2 cellular contexts compared by ENCODE assay signal in genomic region chr1:19764848-19765247, GRCh38.
TF ChIP-seq lines count a peak whose summit lies in the region.

No MANE protein-coding gene starts in this region.

TF ChIP-seq in IMR-90, 13 proteins besides CTCF, POLR2A, EP300 and RAD21:
- TF ChIP-seq SMC3 (IDR thresholded peaks at IDR 0.05; ENCODE audit: low read depth, low read length), result no peak
- TF ChIP-seq CEBPB (IDR thresholded peaks at IDR 0.05; ENCODE audit: low read depth, low read length), result no peak
- TF ChIP-seq CHD1 (IDR thresholded peaks at IDR 0.05; ENCODE audit: low read depth, low read length), result no peak
- no peak for TF ChIP-seq FOS (IDR thresholded peaks at IDR 0.05; ENCODE audit: low read depth, low read length)
- TF ChIP-seq, protein P1, sequence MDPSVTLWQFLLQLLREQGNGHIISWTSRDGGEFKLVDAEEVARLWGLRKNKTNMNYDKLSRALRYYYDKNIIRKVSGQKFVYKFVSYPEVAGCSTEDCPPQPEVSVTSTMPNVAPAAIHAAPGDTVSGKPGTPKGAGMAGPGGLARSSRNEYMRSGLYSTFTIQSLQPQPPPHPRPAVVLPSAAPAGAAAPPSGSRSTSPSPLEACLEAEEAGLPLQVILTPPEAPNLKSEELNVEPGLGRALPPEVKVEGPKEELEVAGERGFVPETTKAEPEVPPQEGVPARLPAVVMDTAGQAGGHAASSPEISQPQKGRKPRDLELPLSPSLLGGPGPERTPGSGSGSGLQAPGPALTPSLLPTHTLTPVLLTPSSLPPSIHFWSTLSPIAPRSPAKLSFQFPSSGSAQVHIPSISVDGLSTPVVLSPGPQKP (IDR thresholded peaks at IDR 0.05; ENCODE audit: borderline replicate concordance, low read depth, low read length), result no peak
- TF ChIP-seq RFX5 (IDR thresholded peaks at IDR 0.05; ENCODE audit: low read depth, low read length), result no peak

TF ChIP-seq in GM12878, 131 proteins besides CTCF, POLR2A, EP300 and RAD21:
- peak; percentile 11; the same call in 1 of the 2 replicates for TF ChIP-seq RUNX3 (IDR thresholded peaks at IDR 0.05; ENCODE audit: low read length)
- TF ChIP-seq, protein P2, sequence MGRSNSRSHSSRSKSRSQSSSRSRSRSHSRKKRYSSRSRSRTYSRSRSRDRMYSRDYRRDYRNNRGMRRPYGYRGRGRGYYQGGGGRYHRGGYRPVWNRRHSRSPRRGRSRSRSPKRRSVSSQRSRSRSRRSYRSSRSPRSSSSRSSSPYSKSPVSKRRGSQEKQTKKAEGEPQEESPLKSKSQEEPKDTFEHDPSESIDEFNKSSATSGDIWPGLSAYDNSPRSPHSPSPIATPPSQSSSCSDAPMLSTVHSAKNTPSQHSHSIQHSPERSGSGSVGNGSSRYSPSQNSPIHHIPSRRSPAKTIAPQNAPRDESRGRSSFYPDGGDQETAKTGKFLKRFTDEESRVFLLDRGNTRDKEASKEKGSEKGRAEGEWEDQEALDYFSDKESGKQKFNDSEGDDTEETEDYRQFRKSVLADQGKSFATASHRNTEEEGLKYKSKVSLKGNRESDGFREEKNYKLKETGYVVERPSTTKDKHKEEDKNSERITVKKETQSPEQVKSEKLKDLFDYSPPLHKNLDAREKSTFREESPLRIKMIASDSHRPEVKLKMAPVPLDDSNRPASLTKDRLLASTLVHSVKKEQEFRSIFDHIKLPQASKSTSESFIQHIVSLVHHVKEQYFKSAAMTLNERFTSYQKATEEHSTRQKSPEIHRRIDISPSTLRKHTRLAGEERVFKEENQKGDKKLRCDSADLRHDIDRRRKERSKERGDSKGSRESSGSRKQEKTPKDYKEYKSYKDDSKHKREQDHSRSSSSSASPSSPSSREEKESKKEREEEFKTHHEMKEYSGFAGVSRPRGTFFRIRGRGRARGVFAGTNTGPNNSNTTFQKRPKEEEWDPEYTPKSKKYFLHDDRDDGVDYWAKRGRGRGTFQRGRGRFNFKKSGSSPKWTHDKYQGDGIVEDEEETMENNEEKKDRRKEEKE (IDR thresholded peaks at IDR 0.05), result no peak
